In genomic region chr9:130461218-130461630, GRCh38 we compare ENCODE assay signal across 10 cellular contexts.
DNase-seq lines count a peak whose midpoint lies in the region; ATAC-seq and TF ChIP-seq lines count a peak whose summit lies in the region.
"Had no signal": no experiment of that assay in that cellular context is flagged by ENCODE, and none has a peak within 500 bp of the region (broad histone marks: within the 10 kb centered on the region; RNA-seq: fewer than 3 reads in every experiment).

No MANE protein-coding gene starts in this region.

- DNase-seq in DMS53 (lab: John Stamatoyannopoulos, UW) (peak; percentile 66), DMS53 treated with DMSO at 0.1 percent for 48 hours (lab: John Stamatoyannopoulos, UW; ENCODE audit: unreplicated experiment) (no peak), NCI-H1930 (lab: John Stamatoyannopoulos, UW) (peak; percentile 52 to 67), coronary artery (ENCODE audit: low spot score) (no peak), midbrain (lab: John Stamatoyannopoulos, UW) (peak; percentile 67)
- DNase-seq in activated CD4-positive, alpha-beta T cell treated with anti-CD3 and anti-CD28 coated beads, Interleukin-2, amount 50 U/mL, for 24 hours (ENCODE audit: low read depth in 1 of 2, low spot score in 1 of 2), result peak; percentile 62 to 66
- peak; percentile 88 for DNase-seq in stimulated activated CD8-positive, alpha-beta memory T cell treated with anti-CD3 and anti-CD28 coated beads, Interleukin-4, amount 100 ng/mL, for 48 hours

- TF ChIP-seq CTCF in coronary artery (IDR thresholded peaks at IDR 0.05), result peak; percentile 91

- H3K4me3 ChIP-seq in coronary artery, result no peak overlapping the region
- H3K4me3 ChIP-seq: BLaER1 treated with 17β-estradiol and CSF1 and Interleukin-3, amounts not matched to agents 10 nM and 100 nM had no signal

- ATAC-seq in GM18498 (IDR thresholded peaks at IDR 0.05; ENCODE audit: unreplicated experiment), result no peak

- no peak overlapping the region for H3K27ac ChIP-seq in coronary artery
- H3K27ac ChIP-seq: BLaER1 treated with 17β-estradiol and CSF1 and Interleukin-3, amounts not matched to agents 10 nM and 100 nM; epithelial cell of prostate had no signal

Comparison
In these comparisons a context has a peak if more than half of its experiments do, and no peak if none do; other contexts are left out.
1. DNase-seq: peak in DMS53 (single experiment), NCI-H1930 (2 of 2), activated CD4-positive, alpha-beta T cell treated with anti-CD3 and anti-CD28 coated beads, Interleukin-2, amount 50 U/mL, for 24 hours (2 of 2), midbrain (single experiment) and stimulated activated CD8-positive, alpha-beta memory T cell treated with anti-CD3 and anti-CD28 coated beads, Interleukin-4, amount 100 ng/mL, for 48 hours (single experiment); none in DMS53 treated with DMSO at 0.1 percent for 48 hours (single experiment) and coronary artery (single experiment).